24 cellular contexts compared by ENCODE assay signal in the genomic region with DNA sequence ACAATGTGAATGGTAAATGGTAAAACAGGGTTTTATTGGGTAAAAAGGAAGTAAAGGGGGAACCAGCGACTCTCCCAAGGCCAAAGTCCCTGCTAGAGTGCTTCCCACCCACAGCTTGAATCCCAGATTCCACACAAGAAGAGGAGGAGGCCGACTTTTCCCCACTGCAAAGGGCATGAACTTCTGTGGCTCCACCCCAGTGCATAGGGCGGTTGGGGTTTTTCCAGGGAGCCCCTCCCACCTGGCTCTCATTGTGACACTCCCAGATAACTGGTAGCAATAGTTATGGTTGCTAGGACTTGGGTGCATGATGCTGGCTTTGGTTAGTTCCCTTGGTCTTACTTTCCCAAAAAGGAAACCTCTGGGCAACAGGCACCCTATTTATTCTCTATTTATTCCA.
"Had no signal": no experiment of that assay in that cellular context is flagged by ENCODE, and none has a peak within 500 bp of the region (broad histone marks: within the 10 kb centered on the region; RNA-seq: fewer than 3 reads in every experiment).

No MANE protein-coding gene starts in this region.

- H3K4me3 ChIP-seq: breast epithelium, heart left ventricle, left lung, ovary, psoas muscle, tibial nerve had no signal

- FAIRE-seq: urothelium cell line had no signal

- H3K27me3 ChIP-seq: breast epithelium, heart left ventricle, left lung, neutrophil, ovary, tibial nerve had no signal

- ATAC-seq: activated CD4-positive, alpha-beta T cell treated with anti-CD3 and anti-CD28 coated beads for 36 hours; activated CD8-positive, alpha-beta memory T cell treated with anti-CD3 and anti-CD28 coated beads, Interleukin-2, amount 10 ng/mL, durations not matched to agents 7 days and 5 days; activated CD8-positive, alpha-beta T cell treated with anti-CD3 and anti-CD28 coated beads, Interleukin-2, amount 10 ng/mL, durations not matched to agents 7 days and 5 days; activated naive CD8-positive, alpha-beta T cell treated with anti-CD3 and anti-CD28 coated beads, Interleukin-2, amount 50 U/mL, for 24 hours; esophagus mucosa; heart left ventricle; left lung; psoas muscle had no signal

- DNase-seq: activated CD4-positive, alpha-beta T cell treated with anti-CD3 and anti-CD28 coated beads for 36 hours; activated CD4-positive, CD25-positive, alpha-beta regulatory T cell; activated CD8-positive, alpha-beta memory T cell treated with anti-CD3 and anti-CD28 coated beads, Interleukin-2, amount 10 ng/mL, durations not matched to agents 7 days and 5 days; activated CD8-positive, alpha-beta T cell treated with anti-CD3 and anti-CD28 coated beads, Interleukin-2, amount 10 ng/mL, durations not matched to agents 7 days and 5 days; activated naive CD8-positive, alpha-beta T cell treated with anti-CD3 and anti-CD28 coated beads, Interleukin-2, amount 50 U/mL, for 24 hours; activated T-cell treated with anti-CD3 and anti-CD28 coated beads, Interleukin-2, amount 50 U/mL, for 48 hours; amygdala; central memory CD4-positive, alpha-beta T cell; endodermal cell; foreskin fibroblast; heart left ventricle; left lung; naive B cell; nephron progenitor cell; ovary; psoas muscle; stimulated activated CD4-positive, alpha-beta T cell treated with anti-CD3 and anti-CD28 coated beads, Interleukin-15, amount 100 ng/mL, for 24 hours; stimulated activated CD4-positive, alpha-beta T cell treated with anti-CD3 and anti-CD28 coated beads, Interleukin-2, amount 100 ng/mL, for 24 hours; stimulated activated naive CD4-positive, alpha-beta T cell had no signal

- H3K4me1 ChIP-seq: breast epithelium, left lung, tibial nerve had no signal

- H3K9me3 ChIP-seq: breast epithelium, heart left ventricle, left lung, neutrophil, ovary, psoas muscle, tibial nerve had no signal

- H3K36me3 ChIP-seq: breast epithelium, heart left ventricle, left lung, neutrophil, ovary, tibial nerve had no signal

- H3K27ac ChIP-seq: breast epithelium, heart left ventricle, left lung, neutrophil, ovary, psoas muscle, tibial nerve had no signal
